14 cellular contexts compared by ENCODE assay signal in the genomic region with DNA sequence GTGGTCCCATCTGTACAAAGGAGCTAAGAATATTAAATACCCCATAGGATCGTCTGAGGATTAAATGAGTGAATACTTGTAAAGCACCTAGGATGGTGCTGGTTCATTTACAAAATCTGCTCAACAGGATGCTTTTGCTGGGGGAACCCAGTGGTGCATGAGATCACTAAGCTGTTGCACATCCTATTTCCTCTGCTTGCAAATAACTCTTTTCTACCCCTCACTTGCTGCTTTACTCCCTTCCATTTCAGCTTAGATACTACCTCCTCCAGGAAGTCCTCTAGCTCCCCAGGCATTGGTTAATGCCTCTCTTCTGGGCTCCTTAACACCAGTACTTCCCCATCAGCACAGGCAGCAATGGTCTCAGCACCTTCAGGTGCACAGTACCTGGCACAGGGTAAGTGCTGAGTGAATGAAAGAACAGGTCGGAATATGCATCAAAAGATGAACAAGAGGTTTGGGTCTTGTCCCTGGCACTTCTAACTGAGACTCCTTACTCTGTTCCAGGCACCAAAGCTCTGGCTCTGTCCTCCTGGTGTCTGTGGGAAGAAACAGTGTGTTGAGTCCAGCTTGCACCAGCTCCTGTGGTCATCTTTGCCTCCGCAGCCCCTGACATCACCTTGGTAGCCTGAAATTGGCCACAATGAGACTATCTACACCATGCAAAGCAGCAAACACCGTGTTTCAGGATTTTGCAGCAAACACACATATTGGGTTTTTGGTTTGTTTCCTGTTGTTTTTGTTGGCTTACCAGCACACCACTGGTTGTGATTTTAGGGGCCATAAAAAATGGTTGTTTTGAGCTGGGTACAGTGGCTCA. TPM values are rescaled to one million over a fixed set of nuclear protein-coding genes. Genes with fewer than 3 reads are reported as not detected.
DNase-seq lines count a peak whose midpoint lies in the region; ATAC-seq and TF ChIP-seq lines count a peak whose summit lies in the region.
"Had no signal": no experiment of that assay in that cellular context is flagged by ENCODE, and none has a peak within 500 bp of the region (broad histone marks: within the 10 kb centered on the region; RNA-seq: fewer than 3 reads in every experiment).

No MANE protein-coding gene starts in this region.

- no peaks in the 10 kb centered on the region for H3K9me3 Mint-ChIP-seq in activated naive CD4-positive, alpha-beta T cell treated with anti-CD3 and anti-CD28 coated beads for 36 hours
- no peaks in the 10 kb centered on the region for H3K9me3 Mint-ChIP-seq in activated naive CD8-positive, alpha-beta T cell treated with anti-CD3 and anti-CD28 coated beads, Interleukin-2, amount 10 ng/mL, durations not matched to agents 7 days and 5 days
- H3K9me3 Mint-ChIP-seq in stimulated activated naive CD8-positive, alpha-beta T cell treated with anti-CD3 and anti-CD28 coated beads, Interleukin-15, Interleukin-2, amounts not matched to agents 100 ng/mL and 50 ng/mL, for 24 hours, result no peaks in the 10 kb centered on the region

- TF ChIP-seq POLR2A in thyroid gland (IDR thresholded peaks at IDR 0.05), result no peak

- no peaks in the 10 kb centered on the region for H3K36me3 Mint-ChIP-seq in activated naive CD4-positive, alpha-beta T cell treated with anti-CD3 and anti-CD28 coated beads for 36 hours (ENCODE audit: low read depth)
- H3K36me3 Mint-ChIP-seq in activated naive CD8-positive, alpha-beta T cell treated with anti-CD3 and anti-CD28 coated beads, Interleukin-2, amount 10 ng/mL, durations not matched to agents 7 days and 5 days, result peaks cover 5% of the 10 kb centered on the region
- no peaks in the 10 kb centered on the region for H3K36me3 Mint-ChIP-seq in stimulated activated naive CD8-positive, alpha-beta T cell treated with anti-CD3 and anti-CD28 coated beads, Interleukin-15, Interleukin-2, amounts not matched to agents 100 ng/mL and 50 ng/mL, for 24 hours (ENCODE audit: low read depth)

- ATAC-seq in activated naive CD8-positive, alpha-beta T cell treated with anti-CD3 and anti-CD28 coated beads, Interleukin-2, amount 10 ng/mL, durations not matched to agents 7 days and 5 days (ENCODE audit: low read depth), result peak; percentile 76
- ATAC-seq in GM18502 (IDR thresholded peaks at IDR 0.05; ENCODE audit: poor library complexity, unreplicated experiment) (no peak), GM18519 (IDR thresholded peaks at IDR 0.05; ENCODE audit: low FRiP score, unreplicated experiment) (no peak)
- ATAC-seq: GM23338 had no signal

- intact Hi-C loops in activated naive CD4-positive, alpha-beta T cell treated with anti-CD3 and anti-CD28 coated beads for 36 hours (cut with micrococcal nuclease), result loop anchor here (1.0 kb wide), 3 partner anchors 11 to 30 kb away; no protein-coding TSS in a partner anchor
- intact Hi-C loops in thyroid gland (cut with DNase I), result no loop called here

- peak overlapping the region; percentile 42 for H3K4me3 Mint-ChIP-seq in activated naive CD4-positive, alpha-beta T cell treated with anti-CD3 and anti-CD28 coated beads for 36 hours
- H3K4me3 Mint-ChIP-seq in activated naive CD8-positive, alpha-beta T cell treated with anti-CD3 and anti-CD28 coated beads, Interleukin-2, amount 10 ng/mL, durations not matched to agents 7 days and 5 days, result peak overlapping the region; percentile 75
- H3K4me3 Mint-ChIP-seq in stimulated activated naive CD8-positive, alpha-beta T cell treated with anti-CD3 and anti-CD28 coated beads, Interleukin-15, Interleukin-2, amounts not matched to agents 100 ng/mL and 50 ng/mL, for 24 hours, result peak overlapping the region; percentile 40
- H3K4me3 Mint-ChIP-seq: GM23338, neural crest cell had no signal

- CTCF ChIA-PET in activated naive CD4-positive, alpha-beta T cell treated with anti-CD3 and anti-CD28 coated beads for 36 hours (lab: Charles Lee), result interaction anchor here (0.7 to 2.5 kb wide), 10 partner anchors 9 to 231 kb away, joined by 3 to 20 read pairs (median 5); no protein-coding TSS in a partner anchor

- POLR2A ChIA-PET in activated naive CD8-positive, alpha-beta T cell treated with anti-CD3 and anti-CD28 coated beads, Interleukin-2, amount 10 ng/mL, durations not matched to agents 7 days and 5 days (lab: Charles Lee), result interaction anchor here (0.9 to 4.4 kb wide), 14 partner anchors 8 to 144 kb away, joined by 3 to 28 read pairs (median 5); a partner anchor contains a TSS

- no peaks in the 10 kb centered on the region for H3K27me3 ChIP-seq in OCI-LY3 (ENCODE audit: low read depth, low read length)
- H3K27me3 ChIP-seq in thyroid gland, result no peaks in the 10 kb centered on the region

- peaks cover 50% of the 10 kb centered on the region for H3K4me1 Mint-ChIP-seq in activated naive CD4-positive, alpha-beta T cell treated with anti-CD3 and anti-CD28 coated beads for 36 hours (ENCODE audit: low read depth)
- peaks cover 23% of the 10 kb centered on the region for H3K4me1 Mint-ChIP-seq in activated naive CD8-positive, alpha-beta T cell treated with anti-CD3 and anti-CD28 coated beads, Interleukin-2, amount 10 ng/mL, durations not matched to agents 7 days and 5 days
- peaks cover 48% of the 10 kb centered on the region for H3K4me1 Mint-ChIP-seq in stimulated activated naive CD8-positive, alpha-beta T cell treated with anti-CD3 and anti-CD28 coated beads, Interleukin-15, Interleukin-2, amounts not matched to agents 100 ng/mL and 50 ng/mL, for 24 hours (ENCODE audit: low read depth)
- H3K4me1 Mint-ChIP-seq: GM23338, neural crest cell had no signal

- WGBS in thyroid gland, 2 donors, result 74 to 85% methylated on average over 4 of the region's 4 CpGs

- peak overlapping the region; percentile 78 for H3K4me2 ChIP-seq in OCI-LY3 (ENCODE audit: low read length)
- H3K4me2 ChIP-seq: GM23338 had no signal

- H3K9me3 ChIP-seq in OCI-LY3 (ENCODE audit: insufficient read depth, low read length) (no peaks in the 10 kb centered on the region), thyroid gland (no peaks in the 10 kb centered on the region)

- H3K27ac ChIP-seq in OCI-LY3 (ENCODE audit: low read length), result peak overlapping the region; percentile 99
- no peak overlapping the region for H3K27ac ChIP-seq in thyroid gland

- H4K20me1 ChIP-seq in OCI-LY3 (ENCODE audit: insufficient read depth, low read length), result no peaks in the 10 kb centered on the region

- H3K27ac Mint-ChIP-seq in activated naive CD4-positive, alpha-beta T cell treated with anti-CD3 and anti-CD28 coated beads for 36 hours, result peak overlapping the region; percentile 90
- H3K27ac Mint-ChIP-seq in activated naive CD8-positive, alpha-beta T cell treated with anti-CD3 and anti-CD28 coated beads, Interleukin-2, amount 10 ng/mL, durations not matched to agents 7 days and 5 days, result peak overlapping the region; percentile 95
- H3K27ac Mint-ChIP-seq in stimulated activated naive CD8-positive, alpha-beta T cell treated with anti-CD3 and anti-CD28 coated beads, Interleukin-15, Interleukin-2, amounts not matched to agents 100 ng/mL and 50 ng/mL, for 24 hours, result peak overlapping the region; percentile 84
- H3K27ac Mint-ChIP-seq: GM23338 had no signal

- H2AFZ ChIP-seq in OCI-LY3 (ENCODE audit: low read depth, low read length), result no peak overlapping the region
- H2AFZ ChIP-seq: GM23338 had no signal

- H3K4me3 ChIP-seq in OCI-LY3 (ENCODE audit: low read length), result peak overlapping the region; percentile 55
- no peak overlapping the region for H3K4me3 ChIP-seq in thyroid gland (replicated peaks in 1 of 3)
- H3K4me3 ChIP-seq: GM23338 had no signal

- H3K79me2 ChIP-seq in OCI-LY3 (ENCODE audit: low read length), result peaks cover 32% of the 10 kb centered on the region

- H3K27me3 Mint-ChIP-seq in activated naive CD4-positive, alpha-beta T cell treated with anti-CD3 and anti-CD28 coated beads for 36 hours (ENCODE audit: low read depth), result no peaks in the 10 kb centered on the region
- no peaks in the 10 kb centered on the region for H3K27me3 Mint-ChIP-seq in activated naive CD8-positive, alpha-beta T cell treated with anti-CD3 and anti-CD28 coated beads, Interleukin-2, amount 10 ng/mL, durations not matched to agents 7 days and 5 days
- no peaks in the 10 kb centered on the region for H3K27me3 Mint-ChIP-seq in stimulated activated naive CD8-positive, alpha-beta T cell treated with anti-CD3 and anti-CD28 coated beads, Interleukin-15, Interleukin-2, amounts not matched to agents 100 ng/mL and 50 ng/mL, for 24 hours

- peak; percentile 69 for DNase-seq in activated naive CD4-positive, alpha-beta T cell treated with anti-CD3 and anti-CD28 coated beads for 36 hours
- no peak for DNase-seq in activated naive CD4-positive, alpha-beta T cell treated with Interleukin-2 at 50 U/mL for 16 hours
- no peak for DNase-seq in activated naive CD8-positive, alpha-beta T cell treated with anti-CD3 and anti-CD28 coated beads, Interleukin-2, amount 10 ng/mL, durations not matched to agents 7 days and 5 days
- DNase-seq in thyroid gland, result no peak
- DNase-seq: NCI-H1417, NCI-H748 treated with DMSO at 0.1 percent for 48 hours, SIG-M5, small intestine had no signal

- H3K4me1 ChIP-seq in OCI-LY3 (ENCODE audit: low read length) (peaks cover 97% of the 10 kb centered on the region), thyroid gland (peaks cover 0 to 6% of the 10 kb centered on the region in 2 donors)

- peak overlapping the region; percentile 81 for H3K9ac ChIP-seq in OCI-LY3 (ENCODE audit: low read length)

- H3K36me3 ChIP-seq in OCI-LY3 (replicated peaks; ENCODE audit: low read depth, low read length), result peaks cover 3% of the 10 kb centered on the region
- H3K36me3 ChIP-seq in thyroid gland, result no peaks in the 10 kb centered on the region

- TF ChIP-seq CTCF in OCI-LY3 (IDR thresholded peaks at IDR 0.05; ENCODE audit: low read depth, low read length), result no peak
- no peak for TF ChIP-seq CTCF in thyroid gland (IDR thresholded peaks at IDR 0.05)

RNA-seq across cellular contexts. Expression of a gene that starts 24.1 kb away (rescaled TPM):
- 10 to 100 TPM; 93.8 to 99.2 TPM for total RNA-seq in activated naive CD4-positive, alpha-beta T cell treated with anti-CD3 and anti-CD28 coated beads for 36 hours
- total RNA-seq in activated naive CD8-positive, alpha-beta T cell treated with anti-CD3 and anti-CD28 coated beads, Interleukin-2, amount 10 ng/mL, durations not matched to agents 7 days and 5 days, result 10 to 100 TPM; 27.2 to 27.5 TPM
- total RNA-seq in thyroid gland, result under 1 TPM; 0.11 to 0.88 (median 0.32) TPM

Comparison
In these comparisons a context has a peak if more than half of its experiments do, and no peak if none do; other contexts are left out.
1. RNA of a gene that starts 24.1 kb away (total RNA-seq): 93.8 to 99.2 TPM in activated naive CD4-positive, alpha-beta T cell treated with anti-CD3 and anti-CD28 coated beads for 36 hours and 27.2 to 27.5 TPM in activated naive CD8-positive, alpha-beta T cell treated with anti-CD3 and anti-CD28 coated beads, Interleukin-2, amount 10 ng/mL, durations not matched to agents 7 days and 5 days; 0.11 to 0.88 TPM in thyroid gland; every median in the first group is over 10 times any median in the second.
2. Peak in every context shown above with its lines, with median percentiles within 50 percentile points of each other: H3K27ac Mint-ChIP-seq and H3K4me3 Mint-ChIP-seq.